9 cellular contexts compared by ENCODE assay signal in the genomic region with DNA sequence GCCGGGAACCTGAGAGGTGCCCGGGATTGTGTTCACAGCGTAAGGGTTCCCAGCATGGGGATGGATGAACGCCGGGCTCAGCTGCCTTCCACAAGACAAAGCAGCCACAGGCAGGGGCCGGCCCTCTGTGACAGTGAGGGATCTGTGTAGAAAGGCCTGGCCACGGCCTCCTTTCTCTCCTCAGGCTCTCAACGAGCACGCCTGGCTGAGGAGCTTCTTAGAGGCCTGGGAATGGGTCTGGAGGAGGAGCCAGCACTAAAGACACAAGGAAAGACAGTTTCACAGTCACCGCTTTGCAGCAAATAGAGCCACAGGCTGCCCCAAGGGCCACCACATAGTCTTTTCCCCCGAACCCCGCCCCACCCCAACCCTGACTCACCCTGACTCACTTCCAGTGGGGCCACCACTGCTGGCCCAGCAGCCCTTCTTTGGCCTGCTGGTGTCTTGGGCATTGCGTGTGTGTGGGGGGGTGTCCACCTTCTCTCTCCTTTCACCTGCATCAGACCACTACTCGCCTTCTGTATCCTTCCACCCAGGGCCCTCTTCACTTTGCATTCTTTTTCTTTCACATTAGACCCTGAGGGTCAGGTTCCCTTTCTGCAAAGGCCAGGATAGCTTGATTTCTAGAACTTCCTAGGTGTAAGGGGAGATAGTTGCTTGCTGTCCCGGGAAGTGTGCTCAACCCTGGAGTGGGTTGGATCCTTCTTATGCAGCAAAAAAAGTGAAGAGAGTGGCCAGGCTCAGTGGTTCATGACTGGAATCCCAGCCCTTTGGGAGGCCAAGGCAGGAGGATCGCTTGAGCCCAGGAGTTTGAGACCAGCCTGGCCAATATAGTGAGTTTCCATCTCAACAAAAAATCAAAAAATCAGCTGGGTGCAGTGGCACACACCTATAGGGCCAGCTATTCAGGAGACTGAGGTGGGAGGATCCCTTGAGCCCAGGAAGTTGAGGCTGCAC. TPM values are rescaled to one million over a fixed set of nuclear protein-coding genes. Genes with fewer than 3 reads are reported as not detected.
DNase-seq lines count a peak whose midpoint lies in the region; ATAC-seq and TF ChIP-seq lines count a peak whose summit lies in the region.
"Had no signal": no experiment of that assay in that cellular context is flagged by ENCODE, and none has a peak within 500 bp of the region (broad histone marks: within the 10 kb centered on the region; RNA-seq: fewer than 3 reads in every experiment).

No MANE protein-coding gene starts in this region.

- no peak for TF ChIP-seq CTCF in coronary artery (IDR thresholded peaks at IDR 0.05)

- DNase-seq in DMS79 treated with DMSO at 0.1 percent for 48 hours (lab: John Stamatoyannopoulos, UW) (peak; percentile 9), DMS79 (lab: John Stamatoyannopoulos, UW) (no peak), RPMI7951 (ENCODE audit: low read depth) (peak; percentile 99), fibroblast of gingiva (ENCODE audit: low read depth) (peak; percentile 76), coronary artery (ENCODE audit: low spot score) (no peak), NCI-H82 treated with DMSO at 0.1 percent for 48 hours (lab: John Stamatoyannopoulos, UW; ENCODE audit: unreplicated experiment) (no peak)
- DNase-seq in stimulated activated CD8-positive, alpha-beta memory T cell treated with anti-CD3 and anti-CD28 coated beads, Interleukin-15, amount 100 ng/mL, for 48 hours (ENCODE audit: low read depth in 2 of 2), result peak; percentile 35 to 36
- DNase-seq: T-helper 9 cell had no signal

- H3K4me3 ChIP-seq in coronary artery, result no peak overlapping the region

- no peak for ATAC-seq in HG02623 (IDR thresholded peaks at IDR 0.05; ENCODE audit: unreplicated experiment)

- H3K27ac ChIP-seq in coronary artery, result peak overlapping the region in 1 of 2 donors; percentile 66

RNA-seq across cellular contexts. Expression of gene HPCAL1, which starts 19.3 kb away (rescaled TPM):
- 273 and 343 TPM in 2 replicates for total RNA-seq in RPMI7951 (2014; rRNA removed; shearing (Covaris generic))

Comparison
In these comparisons a context has a peak if more than half of its experiments do, and no peak if none do; other contexts are left out.
1. DNase-seq: peak in DMS79 treated with DMSO at 0.1 percent for 48 hours (single experiment), RPMI7951 (single experiment), fibroblast of gingiva (single experiment) and stimulated activated CD8-positive, alpha-beta memory T cell treated with anti-CD3 and anti-CD28 coated beads, Interleukin-15, amount 100 ng/mL, for 48 hours (2 of 2); none in DMS79 (single experiment), coronary artery (single experiment) and NCI-H82 treated with DMSO at 0.1 percent for 48 hours (single experiment).